In the genomic region with DNA sequence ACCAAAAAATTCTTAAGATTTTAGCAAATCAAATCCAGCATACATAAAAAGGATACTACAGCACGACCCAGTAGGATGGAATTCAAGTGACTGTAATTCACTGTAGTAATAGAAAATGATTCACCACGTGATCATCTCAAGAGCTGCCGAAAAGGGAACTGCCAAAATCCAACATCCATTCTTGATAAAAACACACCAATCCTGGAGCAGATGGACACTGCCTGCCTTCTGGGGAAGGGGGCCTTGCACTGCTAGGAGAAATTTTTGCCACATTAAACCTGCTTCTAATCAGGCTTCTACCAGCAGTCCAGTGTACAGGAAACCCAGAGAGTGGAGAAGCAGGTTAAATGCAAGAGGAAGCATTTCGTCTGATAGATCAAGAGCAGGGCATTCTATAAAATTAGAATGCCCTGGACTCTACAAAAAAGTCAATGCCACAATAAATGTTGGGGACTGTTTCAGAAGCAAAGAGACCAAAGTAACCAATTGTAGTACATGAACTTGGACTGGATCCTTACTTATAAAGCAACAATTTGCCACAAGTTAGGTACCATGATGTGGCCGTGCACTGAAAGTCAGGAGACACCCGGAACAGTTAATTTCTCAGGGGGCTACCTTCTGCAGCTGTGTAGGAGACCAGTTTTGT, we compare ENCODE assay signal across 8 cellular contexts. TPM values are rescaled to one million over a fixed set of nuclear protein-coding genes. Genes with fewer than 3 reads are reported as not detected.
A peak's percentile ranks its signal among the peaks of the same experiment; 100 is the strongest.
DNase-seq lines count a peak whose midpoint lies in the region; ATAC-seq and TF ChIP-seq lines count a peak whose summit lies in the region.
"Not testable (repeated sequence)": the region's sequence is repeated elsewhere in the genome, so short reads cannot be mapped to it uniquely, and the experiment has no call there.

No MANE protein-coding gene starts in this region.

- not testable (repeated sequence) for H3K9me3 ChIP-seq in endodermal cell (ENCODE audit: control insufficient read depth, low read length); mesenchymal stem cell (ENCODE audit: control insufficient read depth, low read length)

- H3K9ac ChIP-seq in endodermal cell (ENCODE audit: extremely low read depth, low read length, poor library complexity, severe bottlenecking), result not testable (repeated sequence)
- H3K9ac ChIP-seq in mesenchymal stem cell (ENCODE audit: low read length), result peak overlapping the region; percentile 57

- H3K36me3 Mint-ChIP-seq in activated B cell treated with CpG ODN at 0.5 μM for 24 hours (ENCODE audit: low read depth); endodermal cell (ENCODE audit: low read depth): not testable (repeated sequence)
- H3K36me3 Mint-ChIP-seq in activated naive CD4-positive, alpha-beta T cell treated with anti-CD3 and anti-CD28 coated beads, Interleukin-2, amount 10 ng/mL, durations not matched to agents 7 days and 5 days, result peaks cover 18% of the 10 kb centered on the region

- not testable (repeated sequence) for H2BK120ac ChIP-seq in mesenchymal stem cell (ENCODE audit: low read depth, low read length)

- H2AFZ ChIP-seq in mesenchymal stem cell (ENCODE audit: low read depth, low read length), result not testable (repeated sequence)

- not testable (repeated sequence) for H2AK5ac ChIP-seq in mesenchymal stem cell (ENCODE audit: low read length, severe bottlenecking)

- H4K91ac ChIP-seq in mesenchymal stem cell (ENCODE audit: low read length), result not testable (repeated sequence)

- ATAC-seq in activated B cell treated with CpG ODN at 0.5 μM for 24 hours (ENCODE audit: low read depth), result not testable (repeated sequence)

- H3K4me1 Mint-ChIP-seq in activated B cell treated with CpG ODN at 0.5 μM for 24 hours (peaks cover 30% of the 10 kb centered on the region), endodermal cell (peaks cover 31% of the 10 kb centered on the region)
- peaks cover 56% of the 10 kb centered on the region for H3K4me1 Mint-ChIP-seq in activated naive CD4-positive, alpha-beta T cell treated with anti-CD3 and anti-CD28 coated beads, Interleukin-2, amount 10 ng/mL, durations not matched to agents 7 days and 5 days

- H3K4me2 ChIP-seq in mesenchymal stem cell (ENCODE audit: low read length, poor library complexity, severe bottlenecking), result not testable (repeated sequence)

- not testable (repeated sequence) for H3K9me3 Mint-ChIP-seq in activated B cell treated with CpG ODN at 0.5 μM for 24 hours; activated naive CD4-positive, alpha-beta T cell treated with anti-CD3 and anti-CD28 coated beads, Interleukin-2, amount 10 ng/mL, durations not matched to agents 7 days and 5 days; endodermal cell

- intact Hi-C loops in activated B cell treated with CpG ODN at 0.5 μM for 24 hours (cut with micrococcal nuclease), result not testable (repeated sequence)

- H3K27me3 Mint-ChIP-seq in activated B cell treated with CpG ODN at 0.5 μM for 24 hours; activated naive CD4-positive, alpha-beta T cell treated with anti-CD3 and anti-CD28 coated beads, Interleukin-2, amount 10 ng/mL, durations not matched to agents 7 days and 5 days; endodermal cell (ENCODE audit: insufficient read depth): not testable (repeated sequence)

- H3K4ac ChIP-seq in mesenchymal stem cell (ENCODE audit: low read depth in 1 of 2, low read length in 2 of 2), result not testable (repeated sequence)

- not testable (repeated sequence) for H4K8ac ChIP-seq in mesenchymal stem cell (ENCODE audit: low read length)

- not testable (repeated sequence) for H3K36me3 ChIP-seq in endodermal cell (ENCODE audit: control insufficient read depth, insufficient read depth, low read length)
- H3K36me3 ChIP-seq in mesenchymal stem cell (ENCODE audit: control insufficient read depth in 1 of 2, insufficient read depth in 2 of 2, low read depth in 1 of 2, low read length in 2 of 2), result peaks cover 0 to 12% of the 10 kb centered on the region in 2 experiments

- POLR2A ChIA-PET in activated B cell treated with CpG ODN at 0.5 μM for 24 hours (lab: Charles Lee), result not testable (repeated sequence)

- not testable (repeated sequence) for TF ChIP-seq CTCF in activated B cell treated with CpG ODN at 0.5 μM for 24 hours (IDR thresholded peaks at IDR 0.05); endodermal cell (conservative IDR thresholded peaks at IDR 0.05)

- H3K27ac Mint-ChIP-seq in activated B cell treated with CpG ODN at 0.5 μM for 24 hours; activated naive CD4-positive, alpha-beta T cell treated with anti-CD3 and anti-CD28 coated beads, Interleukin-2, amount 10 ng/mL, durations not matched to agents 7 days and 5 days; endodermal cell: not testable (repeated sequence)

- peak overlapping the region; percentile 87 for H3K4me3 ChIP-seq in endodermal cell (ENCODE audit: low read length)
- not testable (repeated sequence) for H3K4me3 ChIP-seq in mesenchymal stem cell (ENCODE audit: insufficient read depth in 1 of 2, low read depth in 1 of 2, low read length in 2 of 2)

- not testable (repeated sequence) for H2BK15ac ChIP-seq in mesenchymal stem cell (ENCODE audit: low read depth, poor library complexity, severe bottlenecking)

- H2BK5ac ChIP-seq in mesenchymal stem cell (ENCODE audit: low read depth, low read length, poor library complexity, severe bottlenecking), result not testable (repeated sequence)

- not testable (repeated sequence) for H3K4me1 ChIP-seq in endodermal cell (ENCODE audit: control insufficient read depth, insufficient read depth, low read length)
- peaks cover 36% of the 10 kb centered on the region for H3K4me1 ChIP-seq in mesenchymal stem cell (ENCODE audit: control insufficient read depth, insufficient read depth, low read depth, low read length)

- CTCF ChIA-PET in activated B cell treated with CpG ODN at 0.5 μM for 24 hours (lab: Charles Lee), result not testable (repeated sequence)
- CTCF ChIA-PET in activated naive CD4-positive, alpha-beta T cell treated with anti-CD3 and anti-CD28 coated beads, Interleukin-2, amount 10 ng/mL, durations not matched to agents 7 days and 5 days (lab: Charles Lee), result interaction anchor here (0.6 kb wide), 1 partner anchor 76 kb away, joined by 3 read pairs; a partner anchor contains a TSS

- not testable (repeated sequence) for H3K14ac ChIP-seq in mesenchymal stem cell (ENCODE audit: low read length in 2 of 2)

- H3K4me3 Mint-ChIP-seq in activated B cell treated with CpG ODN at 0.5 μM for 24 hours (peak overlapping the region; percentile 46), endodermal cell (peak overlapping the region; percentile 82)
- peak overlapping the region; percentile 98 for H3K4me3 Mint-ChIP-seq in activated naive CD4-positive, alpha-beta T cell treated with anti-CD3 and anti-CD28 coated beads, Interleukin-2, amount 10 ng/mL, durations not matched to agents 7 days and 5 days

- H3K27ac ChIP-seq in endodermal cell (ENCODE audit: low read depth, low read length); mesenchymal stem cell (ENCODE audit: low read length, poor library complexity, severe bottlenecking): not testable (repeated sequence)

- 93 to 96% methylated on average over 3 of the region's 6 CpGs for WGBS in endodermal cell (ENCODE audit: insufficient coverage in 1 of 2, insufficient read length in 1 of 2), 2 experiments
- WGBS in mesenchymal stem cell, result 93% methylated on average over 2 of the region's 6 CpGs

- H3K79me1 ChIP-seq in mesenchymal stem cell (replicated peaks; ENCODE audit: low read length, poor library complexity, severe bottlenecking), result peaks cover 42% of the 10 kb centered on the region

- not testable (repeated sequence) for H2BK12ac ChIP-seq in mesenchymal stem cell (ENCODE audit: low read length in 2 of 2)

- not testable (repeated sequence) for H3K18ac ChIP-seq in mesenchymal stem cell (ENCODE audit: low read depth in 1 of 2, low read length in 2 of 2)

- H3K23ac ChIP-seq in mesenchymal stem cell (ENCODE audit: low read length in 2 of 2), result not testable (repeated sequence)

- DNase-seq in AML-193 (lab: John Stamatoyannopoulos, UW), result peak; percentile 32
- peak; percentile 10 for DNase-seq in GDM1 (lab: John Stamatoyannopoulos, UW)
- peak; percentile 14 for DNase-seq in NOMO-1 treated with DMSO at 0.1 percent for 48 hours (lab: John Stamatoyannopoulos, UW; ENCODE audit: unreplicated experiment)
- not testable (repeated sequence) for DNase-seq in activated B cell treated with CpG ODN at 0.5 μM for 24 hours, mesenchymal stem cell
- peak; percentile 8 for DNase-seq in activated naive CD4-positive, alpha-beta T cell treated with anti-CD3 and anti-CD28 coated beads, Interleukin-2, amount 10 ng/mL, durations not matched to agents 7 days and 5 days
- DNase-seq in endodermal cell, result peak; percentile 7
- peak; percentile 3 for DNase-seq in stimulated activated CD4-positive, alpha-beta T cell treated with anti-CD3 and anti-CD28 coated beads, Interleukin-4, amount 100 ng/mL, for 24 hours

- H3K27me3 ChIP-seq in endodermal cell (ENCODE audit: control insufficient read depth, insufficient read depth, low read length, poor library complexity, severe bottlenecking); mesenchymal stem cell (ENCODE audit: control insufficient read depth in 1 of 2, insufficient read depth in 1 of 2, low read length in 2 of 2): not testable (repeated sequence)

RNA-seq across cellular contexts. Expression of a gene that starts 1.7 kb away (rescaled TPM):
- 12.4 and 16.2 TPM in 2 replicates for total RNA-seq in activated B cell treated with CpG ODN at 0.5 μM for 24 hours
- 10 to 100 TPM; 51.3 to 53.7 TPM for total RNA-seq in endodermal cell
- 47.1 TPM for polyA plus RNA-seq in endodermal cell (2013, experiment 1 of 2)
- 44.6 TPM for polyA plus RNA-seq in endodermal cell (2013, experiment 2 of 2)
- 24.5 TPM for polyA plus RNA-seq in mesenchymal stem cell (2013, experiment 1 of 2)
- 24.9 TPM for polyA plus RNA-seq in mesenchymal stem cell (2013, experiment 2 of 2)

RNA-seq across cellular contexts. Expression of a gene that starts 50.0 kb away (rescaled TPM):
- total RNA-seq in activated B cell treated with CpG ODN at 0.5 μM for 24 hours (0.12 TPM in 1 of 2 replicates, not detected in the other), endodermal cell (10 to 100 TPM; 12.8 to 17.7 TPM)
- 28.2 TPM for polyA plus RNA-seq in endodermal cell (2013, experiment 1 of 2)
- polyA plus RNA-seq in endodermal cell (2013, experiment 2 of 2), result 24.1 TPM
- 0.79 TPM for polyA plus RNA-seq in mesenchymal stem cell (2013, experiment 1 of 2)
- polyA plus RNA-seq in mesenchymal stem cell (2013, experiment 2 of 2), result 0.93 TPM

Comparison
In these comparisons a context has a peak if more than half of its experiments do, and no peak if none do; other contexts are left out.
1. H3K4me3 Mint-ChIP-seq: peak in every context shown above with its lines; median percentile 98 in activated naive CD4-positive, alpha-beta T cell treated with anti-CD3 and anti-CD28 coated beads, Interleukin-2, amount 10 ng/mL, durations not matched to agents 7 days and 5 days; 82 in endodermal cell; 46 in activated B cell treated with CpG ODN at 0.5 μM for 24 hours.
2. RNA of a gene that starts 50.0 kb away (total RNA-seq): 12.8 to 17.7 TPM in endodermal cell; 0.12 TPM in activated B cell treated with CpG ODN at 0.5 μM for 24 hours; every median in the first group is over 10 times any median in the second.